ENCODE assay signal across 8 cellular contexts in the genomic region with DNA sequence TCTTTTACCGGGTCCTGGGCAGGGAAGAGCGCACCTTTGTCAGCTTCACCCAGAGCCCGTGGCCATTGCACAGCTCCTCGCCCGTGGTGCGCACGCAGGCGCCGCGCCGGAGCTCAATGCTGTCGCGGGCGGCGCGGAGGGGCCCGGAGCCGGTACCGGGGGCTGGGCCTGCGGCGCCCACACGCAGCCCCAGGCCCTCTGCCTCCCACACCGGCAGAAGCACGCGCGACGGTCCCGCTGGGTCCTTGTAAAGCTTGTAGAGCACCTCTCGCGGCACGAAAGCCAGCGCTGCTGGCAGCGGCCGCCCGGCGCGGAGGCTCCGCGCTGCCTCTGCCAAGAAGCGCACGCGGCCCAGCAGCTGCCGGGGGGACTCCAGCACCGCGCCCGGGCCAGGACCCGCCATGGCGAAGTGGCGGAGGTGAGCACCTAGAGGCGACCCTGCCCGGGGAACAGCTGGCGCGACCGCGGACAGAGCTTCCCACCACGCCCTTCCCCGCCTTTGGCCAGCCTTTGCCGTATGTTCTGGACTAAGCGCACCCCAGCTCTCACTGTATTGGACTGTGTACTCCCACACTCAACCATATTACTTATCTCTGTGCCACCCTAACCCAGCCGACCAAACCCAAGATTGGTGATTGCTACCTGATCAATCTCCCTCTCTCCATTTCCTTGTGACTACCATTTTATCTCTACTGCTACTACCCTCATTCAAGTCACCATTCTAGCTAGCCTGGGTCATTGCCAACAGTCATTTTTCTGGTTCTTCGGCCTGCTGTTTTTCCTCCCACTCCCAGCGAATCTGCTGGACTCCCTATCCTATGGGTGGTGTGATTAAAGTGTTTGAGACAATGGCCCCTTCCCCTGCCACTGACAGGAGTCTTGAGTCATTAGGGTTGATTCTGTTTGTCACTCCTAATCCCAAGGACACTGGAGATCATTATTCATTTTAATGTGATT. TPM values are rescaled to one million over a fixed set of nuclear protein-coding genes. Genes with fewer than 3 reads are reported as not detected.
DNase-seq lines count a peak whose midpoint lies in the region; ATAC-seq and TF ChIP-seq lines count a peak whose summit lies in the region.

TSS of gene HECTD3 (minus strand) at position 470 of the 957 bp plus-strand sequence. CDS start at position 403, 67 bp downstream.

- H3K4me1 Mint-ChIP-seq in chondrocyte (ENCODE audit: low read depth) = peaks cover 51% of the 10 kb centered on the region

- in situ Hi-C loops in GM18951 (cut with MboI; ENCODE audit: low sequenced_read_pairs, unreplicated experiment) = loop anchor here (5.0 to 10.0 kb wide), 3 partner anchors 291 to 564 kb away; partner anchors contain the start of gene TESK2

- H3K9me3 Mint-ChIP-seq in chondrocyte (ENCODE audit: low read depth) = no peaks in the 10 kb centered on the region

- DNase-seq in AG10803 (ENCODE audit: low read depth) (peak; percentile 69), NCI-H446 treated with DMSO at 0.1 percent for 48 hours (lab: John Stamatoyannopoulos, UW) (peak; percentile 67), chondrocyte (ENCODE audit: low spot score) (no peak), kidney glomerular epithelial cell (lab: John Stamatoyannopoulos, UW) (peak; percentile 70)
- peak; percentile 50 for DNase-seq in activated CD4-positive, alpha-beta T cell treated with anti-CD3 and anti-CD28 coated beads for 1 hour
- peak; percentile 46 to 61 for DNase-seq in stimulated activated CD4-positive, alpha-beta T cell treated with anti-CD3 and anti-CD28 coated beads, Interleukin-15, amount 100 ng/mL, for 48 hours (ENCODE audit: low read depth in 2 of 2)

- no peaks in the 10 kb centered on the region for H3K27me3 Mint-ChIP-seq in chondrocyte (ENCODE audit: low read depth)

- peak within 1 kb of the TSS; percentile 88 for H3K4me3 Mint-ChIP-seq in chondrocyte (ENCODE audit: unreplicated experiment)

- TF ChIP-seq CTCF in AG10803 (conservative IDR thresholded peaks at IDR 0.05; ENCODE audit: low read length) (no peak), chondrocyte (IDR thresholded peaks at IDR 0.05) (no peak)

- peaks cover 19% of the 10 kb centered on the region for H3K36me3 Mint-ChIP-seq in chondrocyte (ENCODE audit: low read depth)

- peak within 1 kb of the TSS; percentile 96 for H3K27ac Mint-ChIP-seq in chondrocyte (ENCODE audit: unreplicated experiment)

- peak; percentile 78 for TF ChIP-seq POLR2A in GM18951 (IDR thresholded peaks at IDR 0.05; ENCODE audit: extremely low read depth, insufficient read depth, insufficient read length)

- H3K4me3 ChIP-seq in AG10803 (ENCODE audit: low read length) = peak within 1 kb of the TSS; percentile 93

- ATAC-seq in HG03175 (IDR thresholded peaks at IDR 0.05; ENCODE audit: unreplicated experiment) = peak; percentile 56

RNA-seq across cellular contexts. Expression of gene HECTD3, which starts in this region (rescaled TPM):
- 34.5 to 43.6 TPM (median 36.5 TPM) in 3 replicates for total RNA-seq in chondrocyte
